In the genomic region with DNA sequence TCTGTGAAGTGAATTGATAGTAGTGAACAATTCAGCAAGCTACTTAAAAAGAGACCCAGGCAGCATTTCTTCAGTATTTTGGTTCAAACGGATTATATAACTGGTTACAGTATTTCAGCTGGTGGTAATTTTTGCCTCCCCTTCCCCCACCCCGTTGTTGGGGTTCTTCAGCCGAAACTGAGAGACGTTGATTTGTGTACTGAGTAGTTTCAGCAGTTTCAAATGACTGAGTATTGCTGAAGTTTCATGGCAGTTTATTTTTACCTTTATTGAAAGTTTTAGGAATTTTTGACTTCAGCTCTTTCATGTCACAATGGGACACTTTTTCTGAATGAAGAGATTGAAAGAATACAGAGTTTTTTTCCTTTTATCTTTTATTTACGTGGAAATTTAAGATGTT, we compare ENCODE assay signal across 8 cellular contexts.
A peak's percentile ranks its signal among the peaks of the same experiment; 100 is the strongest.
DNase-seq lines count a peak whose midpoint lies in the region; ATAC-seq, FAIRE-seq and TF ChIP-seq lines count a peak whose summit lies in the region.

No MANE protein-coding gene starts in this region.

- no peak for TF ChIP-seq CTCF in GM06990 (IDR thresholded peaks at IDR 0.05; ENCODE audit: insufficient read depth, low read length, poor library complexity, severe bottlenecking)

- H3K36me3 ChIP-seq in GM06990 (ENCODE audit: control insufficient read depth, insufficient read depth, low read length) = no peaks in the 10 kb centered on the region

- ATAC-seq in HG02852 (IDR thresholded peaks at IDR 0.05; ENCODE audit: unreplicated experiment) = no peak

- no peak for FAIRE-seq in RCC 7860 (lab: Jason Lieb, UNC)

- H3K4me3 ChIP-seq in GM06990 (replicated peaks; ENCODE audit: low read depth, low read length) (peak overlapping the region; percentile 99), iPS-18c (ENCODE audit: insufficient read depth, low read depth, low read length) (peak overlapping the region; percentile 95; the same call in 1 of the 2 replicates)

- in situ Hi-C loops in KBM-7 (cut with MboI; ENCODE audit: low pct_unique_long_range_greater_than_20kb, low sequenced_read_pairs) = no loop called here

- peak overlapping the region; percentile 99 for H3K4me3 Mint-ChIP-seq in activated naive CD8-positive, alpha-beta T cell

- DNase-seq in GM06990 (ENCODE audit: extremely low read depth, insufficient read length) (no peak), KBM-7 (peak; percentile 43), DMS114 treated with DMSO at 0.1 percent for 48 hours (lab: John Stamatoyannopoulos, UW; ENCODE audit: unreplicated experiment) (no peak), RCC 7860 (ENCODE audit: low spot score) (no peak)
- peak; percentile 49 for DNase-seq in stimulated activated CD4-positive, alpha-beta T cell treated with anti-CD3 and anti-CD28 coated beads, Interleukin-1b, Interleukin-23, amount 100 ng/mL, for 48 hours

- H3K4me1 Mint-ChIP-seq in activated naive CD8-positive, alpha-beta T cell (ENCODE audit: low read depth) = peaks cover 53% of the 10 kb centered on the region

- H3K27me3 Mint-ChIP-seq in activated naive CD8-positive, alpha-beta T cell = no peaks in the 10 kb centered on the region

- peaks cover 23% of the 10 kb centered on the region for H3K36me3 Mint-ChIP-seq in activated naive CD8-positive, alpha-beta T cell

- peak overlapping the region; percentile 99 for H3K27ac Mint-ChIP-seq in activated naive CD8-positive, alpha-beta T cell

- no peaks in the 10 kb centered on the region for H3K27me3 ChIP-seq in GM06990 (replicated peaks; ENCODE audit: control insufficient read depth, insufficient read depth, low read length)

- H3K9me3 ChIP-seq in iPS-18c (ENCODE audit: control insufficient read depth, insufficient read depth, low read length) = peaks cover 2% of the 10 kb centered on the region

- H3K9me3 Mint-ChIP-seq in activated naive CD8-positive, alpha-beta T cell (ENCODE audit: low read depth) = no peaks in the 10 kb centered on the region

Comparison
In these comparisons a context has a peak if more than half of its experiments do, and no peak if none do; other contexts are left out.
1. DNase-seq: peak in KBM-7 (single experiment) and stimulated activated CD4-positive, alpha-beta T cell treated with anti-CD3 and anti-CD28 coated beads, Interleukin-1b, Interleukin-23, amount 100 ng/mL, for 48 hours (single experiment); none in GM06990 (single experiment), DMS114 treated with DMSO at 0.1 percent for 48 hours (single experiment) and RCC 7860 (single experiment).